Comparison of ENCODE assay signal across 8 cellular contexts in genomic region chr14:89040438-89041244, GRCh38.
DNase-seq lines count a peak whose midpoint lies in the region; ATAC-seq lines count a peak whose summit lies in the region.

No MANE protein-coding gene starts in this region.

- H3K9me3 Mint-ChIP-seq in activated T-cell treated with anti-CD3 and anti-CD28 coated beads, Interleukin-2, amount 50 U/mL, for 4 hours: peaks cover 5% of the 10 kb centered on the region

- H3K4me1 Mint-ChIP-seq in activated T-cell treated with anti-CD3 and anti-CD28 coated beads, Interleukin-2, amount 50 U/mL, for 4 hours (ENCODE audit: low read depth): peaks cover 10% of the 10 kb centered on the region

- peaks cover 8 to 19% (median 15%) of the 10 kb centered on the region in 10 experiments; a peak in 19 of 20 replicates for H3K4me1 ChIP-seq in BLaER1 treated with 17β-estradiol and CSF1 and Interleukin-3, amounts not matched to agents 10 nM and 100 nM
- H3K4me1 ChIP-seq in esophagus (ENCODE audit: control insufficient read depth in 2 of 2, insufficient read depth in 2 of 2, low read length in 1 of 2) (peaks cover 0 to 3% of the 10 kb centered on the region in 2 donors), muscle layer of duodenum (ENCODE audit: control insufficient read depth in 1 of 2, insufficient read depth in 2 of 2, low read length in 2 of 2) (peaks cover 0 to 8% of the 10 kb centered on the region in 2 donors)

- peaks cover 0 to 11% (median 7%) of the 10 kb centered on the region in 11 experiments; a peak in 6 of 22 replicates for H3K9me3 ChIP-seq in BLaER1 treated with 17β-estradiol and CSF1 and Interleukin-3, amounts not matched to agents 10 nM and 100 nM (replicated peaks in 1 of 11)
- H3K9me3 ChIP-seq in esophagus (ENCODE audit: control insufficient read depth in 2 of 2, insufficient read depth in 1 of 2, low read depth in 1 of 2, low read length in 1 of 2) (no peaks in the 10 kb centered on the region), muscle layer of duodenum (ENCODE audit: control insufficient read depth in 1 of 2, low read length in 2 of 2) (no peaks in the 10 kb centered on the region)

- WGBS in esophagus, 2 donors: 3 to 4% methylated on average over 32 of the region's 32 CpGs

- peak overlapping the region in 9 of 11 experiments; percentile 14 to 72 (median 62); a peak in 16 of 22 replicates for H3K27ac ChIP-seq in BLaER1 treated with 17β-estradiol and CSF1 and Interleukin-3, amounts not matched to agents 10 nM and 100 nM
- H3K27ac ChIP-seq in esophagus (ENCODE audit: low read depth in 2 of 2, low read length in 1 of 2): peak overlapping the region; percentile 75 to 87
- H3K27ac ChIP-seq in muscle layer of duodenum (ENCODE audit: low read length): peak overlapping the region; percentile 92

- peak overlapping the region; percentile 78 to 97 (median 89) for H3K4me2 ChIP-seq in BLaER1 treated with 17β-estradiol and CSF1 and Interleukin-3, amounts not matched to agents 10 nM and 100 nM

- peak overlapping the region; percentile 76 for H3K4me3 Mint-ChIP-seq in activated T-cell treated with anti-CD3 and anti-CD28 coated beads, Interleukin-2, amount 50 U/mL, for 4 hours

- H3K27me3 ChIP-seq in BLaER1 treated with 17β-estradiol and CSF1 and Interleukin-3, amounts not matched to agents 10 nM and 100 nM: peaks cover 0 to 11% (median 0%) of the 10 kb centered on the region in 11 experiments; a peak in 3 of 22 replicates
- H3K27me3 ChIP-seq in esophagus (ENCODE audit: control insufficient read depth in 1 of 2, insufficient read depth in 2 of 2, low read length in 2 of 2): no peaks in the 10 kb centered on the region
- H3K27me3 ChIP-seq in muscle layer of duodenum (ENCODE audit: low read depth, low read length): no peaks in the 10 kb centered on the region

- peaks cover 28% of the 10 kb centered on the region for H3K27me3 Mint-ChIP-seq in activated T-cell treated with anti-CD3 and anti-CD28 coated beads, Interleukin-2, amount 50 U/mL, for 4 hours (ENCODE audit: low read depth)

- peak overlapping the region; percentile 30 to 68 (median 57) for H3K9ac ChIP-seq in BLaER1 treated with 17β-estradiol and CSF1 and Interleukin-3, amounts not matched to agents 10 nM and 100 nM

- H3K36me3 Mint-ChIP-seq in activated T-cell treated with anti-CD3 and anti-CD28 coated beads, Interleukin-2, amount 50 U/mL, for 4 hours (ENCODE audit: insufficient read depth): no peaks in the 10 kb centered on the region

- H3K36me3 ChIP-seq in BLaER1 treated with 17β-estradiol and CSF1 and Interleukin-3, amounts not matched to agents 10 nM and 100 nM: no peaks in the 10 kb centered on the region
- H3K36me3 ChIP-seq in esophagus (ENCODE audit: control insufficient read depth in 2 of 2, insufficient read depth in 2 of 2, low read length in 1 of 2) (no peaks in the 10 kb centered on the region), muscle layer of duodenum (ENCODE audit: control insufficient read depth in 1 of 2, insufficient read depth in 2 of 2, low read length in 2 of 2) (peaks cover 0 to 6% of the 10 kb centered on the region in 2 donors)

- DNase-seq in HuH-7.5 (ENCODE audit: low spot score) (peak; percentile 63), OCI-M1 (lab: John Stamatoyannopoulos, UW) (peak; percentile 72)
- peak; percentile 82 for DNase-seq in activated T-cell treated with anti-CD3 and anti-CD28 coated beads, Interleukin-2, amount 50 U/mL, for 4 hours
- DNase-seq in stimulated activated CD8-positive, alpha-beta memory T cell treated with anti-CD3 and anti-CD28 coated beads, Interleukin-7, amount 100 ng/mL, for 1 hour (ENCODE audit: low read depth in 2 of 2): peak; percentile 53 to 70

- peak; percentile 74 for ATAC-seq in GM19452 (IDR thresholded peaks at IDR 0.05; ENCODE audit: unreplicated experiment)
- ATAC-seq in activated T-cell treated with anti-CD3 and anti-CD28 coated beads, Interleukin-2, amount 50 U/mL, for 4 hours: peak; percentile 76 to 87

- peak overlapping the region; percentile 38 to 68 (median 50) for H3K4me3 ChIP-seq in BLaER1 treated with 17β-estradiol and CSF1 and Interleukin-3, amounts not matched to agents 10 nM and 100 nM
- peak overlapping the region; percentile 37 to 50 for H3K4me3 ChIP-seq in esophagus (ENCODE audit: low read depth in 1 of 2, low read length in 2 of 2)
- peak overlapping the region; percentile 53 to 57 for H3K4me3 ChIP-seq in muscle layer of duodenum (ENCODE audit: low read depth in 1 of 2, low read length in 2 of 2)

- H4K20me1 ChIP-seq in BLaER1 treated with 17β-estradiol and CSF1 and Interleukin-3, amounts not matched to agents 10 nM and 100 nM: no peaks in the 10 kb centered on the region

Comparison
In these comparisons a context has a peak if more than half of its experiments do, and no peak if none do; other contexts are left out.
1. Peak in every context shown above with its lines: DNase-seq, ATAC-seq, H3K4me3 ChIP-seq and H3K27ac ChIP-seq.